8 cellular contexts compared by ENCODE assay signal in the genomic region with DNA sequence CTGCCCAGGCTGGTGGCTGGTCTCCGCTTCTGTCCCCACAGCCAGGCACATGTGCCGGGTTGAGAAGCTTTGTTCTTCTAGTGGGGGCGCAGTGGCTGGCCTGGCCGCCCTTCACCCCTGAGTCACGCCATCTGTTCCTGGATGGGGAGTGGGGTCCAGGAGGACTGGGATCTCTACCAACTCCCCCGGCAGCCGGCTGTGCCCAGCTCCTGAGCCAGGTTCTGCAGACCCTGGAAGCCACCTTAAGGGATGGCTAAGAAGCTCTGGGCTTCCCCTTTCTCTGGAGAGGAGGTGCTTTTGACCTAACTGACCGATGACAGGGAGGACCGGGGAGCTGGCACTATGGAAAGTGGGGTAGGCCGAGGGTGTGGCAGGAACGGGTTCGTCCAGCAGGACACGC. TPM values are rescaled to one million over a fixed set of nuclear protein-coding genes. Genes with fewer than 3 reads are reported as not detected.
"Had no signal": no experiment of that assay in that cellular context is flagged by ENCODE, and none has a peak within 500 bp of the region (broad histone marks: within the 10 kb centered on the region; RNA-seq: fewer than 3 reads in every experiment).

No MANE protein-coding gene starts in this region.

RNA-seq across cellular contexts. Expression of gene SPDYE17, which starts 37.9 kb away (rescaled TPM):
- total RNA-seq: LHCN-M2, MCF 10A, OCI-LY7, PC-9, Peyer's patch, Right ventricle myocardium superior, SJSA1 had no signal
- polyA plus RNA-seq: SK-N-SH had no signal
